8 cellular contexts compared by ENCODE assay signal in the genomic region with DNA sequence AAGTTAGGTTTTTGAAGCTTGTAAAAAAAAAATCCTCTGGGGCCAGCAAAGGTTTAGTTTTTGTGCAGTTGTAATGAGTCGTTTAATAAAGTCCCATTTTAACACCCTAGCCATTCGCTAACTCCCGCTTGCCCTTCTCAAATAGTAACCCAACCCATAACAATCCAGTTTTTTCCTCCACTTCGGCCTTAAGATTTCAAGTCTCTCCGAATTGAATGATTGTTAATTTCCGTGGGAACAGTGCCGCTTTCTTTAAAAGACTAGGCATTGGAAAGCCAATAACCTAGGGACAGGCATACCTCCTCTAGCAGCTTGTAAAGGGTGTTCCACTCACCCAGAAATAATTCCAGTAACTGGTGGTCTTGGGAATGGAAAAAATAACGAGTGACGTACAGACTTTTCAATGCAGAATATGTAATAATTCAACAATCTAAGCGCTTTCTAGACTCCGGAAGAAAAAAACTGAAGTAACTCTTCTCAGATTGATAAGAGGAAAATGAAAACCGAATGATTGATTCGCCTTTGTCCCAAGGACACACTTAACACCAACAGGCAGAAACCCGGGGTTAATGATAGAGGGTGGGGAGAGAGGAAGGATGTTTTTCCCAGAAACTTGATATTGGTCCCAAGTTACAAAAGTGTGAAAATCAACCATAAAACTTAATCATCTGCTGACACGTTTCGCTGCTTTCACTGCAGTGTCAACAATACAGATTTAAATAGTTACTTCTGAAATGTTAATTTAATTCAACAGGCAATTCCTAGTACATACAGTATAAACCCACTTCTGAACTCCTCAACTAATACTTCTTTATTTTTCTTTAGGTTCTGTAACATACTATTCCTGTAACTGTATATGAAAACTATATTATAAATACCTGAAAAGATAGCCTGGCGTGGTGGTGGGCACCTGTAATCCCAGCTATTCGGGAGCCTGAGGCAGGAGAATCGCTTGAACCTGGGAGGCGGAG. TPM values are rescaled to one million over a fixed set of nuclear protein-coding genes. Genes with fewer than 3 reads are reported as not detected.
DNase-seq lines count a peak whose midpoint lies in the region; ATAC-seq and TF ChIP-seq lines count a peak whose summit lies in the region.

No MANE protein-coding gene starts in this region.

- POLR2A ChIA-PET in activated CD4-positive, alpha-beta T cell treated with anti-CD3 and anti-CD28 coated beads for 36 hours (lab: Charles Lee) = interaction anchor here (0.6 to 1.0 kb wide), 2 partner anchors 9 to 11 kb away, joined by 3 to 5 read pairs; no protein-coding TSS in a partner anchor

- no peak for DNase-seq in activated CD4-positive, alpha-beta T cell treated with anti-CD3 and anti-CD28 coated beads for 36 hours
- no peak for DNase-seq in activated CD4-positive, alpha-beta T cell treated with anti-CD3 and anti-CD28 coated beads for 48 hours
- DNase-seq in kidney epithelial cell (ENCODE audit: low read depth) = no peak
- DNase-seq in superior temporal gyrus (ENCODE audit: extremely low spot score) = peak; percentile 44
- no peak for DNase-seq in NCI-H1105 (lab: John Stamatoyannopoulos, UW)

- H3K27ac Mint-ChIP-seq in activated CD4-positive, alpha-beta T cell treated with anti-CD3 and anti-CD28 coated beads for 36 hours = no peak overlapping the region
- H3K27ac Mint-ChIP-seq in activated T-helper 17 cell treated with anti-CD3 and anti-CD28 coated beads, Interleukin-2, amount 50 U/mL, for 72 hours = no peak overlapping the region

- no peak for ATAC-seq in activated CD4-positive, alpha-beta T cell treated with anti-CD3 and anti-CD28 coated beads for 36 hours
- ATAC-seq in activated T-helper 17 cell treated with anti-CD3 and anti-CD28 coated beads, Interleukin-2, amount 50 U/mL, for 72 hours (replicated peaks) = no peak
- ATAC-seq in GM21717 (IDR thresholded peaks at IDR 0.05; ENCODE audit: unreplicated experiment) (no peak), GM18511 (IDR thresholded peaks at IDR 0.05; ENCODE audit: unreplicated experiment) (no peak)

- peak overlapping the region; percentile 82 for H3K4me3 ChIP-seq in kidney epithelial cell (ENCODE audit: low read depth, low read length)

- peaks cover 15% of the 10 kb centered on the region for H3K4me1 Mint-ChIP-seq in activated CD4-positive, alpha-beta T cell treated with anti-CD3 and anti-CD28 coated beads for 36 hours
- peaks cover 3% of the 10 kb centered on the region for H3K4me1 Mint-ChIP-seq in activated T-helper 17 cell treated with anti-CD3 and anti-CD28 coated beads, Interleukin-2, amount 50 U/mL, for 72 hours

- intact Hi-C loops in activated CD4-positive, alpha-beta T cell treated with anti-CD3 and anti-CD28 coated beads for 36 hours (cut with DNase I, micrococcal nuclease) = loop anchor here (1.0 to 10.0 kb wide), 14 partner anchors 10 to 1942 kb away; partner anchors contain the start of genes AMN1 (in 2 of the 2), CAPRIN2 (in 2 of the 2), BICD1 (in 1 of the 2) and DDX11 (in 1 of the 2)

- H3K27me3 Mint-ChIP-seq in activated CD4-positive, alpha-beta T cell treated with anti-CD3 and anti-CD28 coated beads for 36 hours = no peaks in the 10 kb centered on the region
- H3K27me3 Mint-ChIP-seq in activated T-helper 17 cell treated with anti-CD3 and anti-CD28 coated beads, Interleukin-2, amount 50 U/mL, for 72 hours = no peaks in the 10 kb centered on the region

- H3K4me3 Mint-ChIP-seq in activated CD4-positive, alpha-beta T cell treated with anti-CD3 and anti-CD28 coated beads for 36 hours = peak overlapping the region; percentile 100
- peak overlapping the region; percentile 93 for H3K4me3 Mint-ChIP-seq in activated T-helper 17 cell treated with anti-CD3 and anti-CD28 coated beads, Interleukin-2, amount 50 U/mL, for 72 hours

- no peak for TF ChIP-seq CTCF in kidney epithelial cell (IDR thresholded peaks at IDR 0.05; ENCODE audit: insufficient read depth, low read length, poor library complexity, severe bottlenecking)

- CTCF ChIA-PET in activated CD4-positive, alpha-beta T cell treated with anti-CD3 and anti-CD28 coated beads for 36 hours (lab: Charles Lee) = no interaction called here

- H3K27me3 ChIP-seq in kidney epithelial cell (ENCODE audit: control insufficient read depth, insufficient read depth, low read length) = no peaks in the 10 kb centered on the region

- H3K36me3 ChIP-seq in kidney epithelial cell (ENCODE audit: control insufficient read depth, insufficient read depth, low read length) = no peaks in the 10 kb centered on the region

- peaks cover 21% of the 10 kb centered on the region for H3K36me3 Mint-ChIP-seq in activated CD4-positive, alpha-beta T cell treated with anti-CD3 and anti-CD28 coated beads for 36 hours (ENCODE audit: low read depth)
- peaks cover 43% of the 10 kb centered on the region for H3K36me3 Mint-ChIP-seq in activated T-helper 17 cell treated with anti-CD3 and anti-CD28 coated beads, Interleukin-2, amount 50 U/mL, for 72 hours (ENCODE audit: low read depth)

- no peaks in the 10 kb centered on the region for H3K9me3 Mint-ChIP-seq in activated CD4-positive, alpha-beta T cell treated with anti-CD3 and anti-CD28 coated beads for 36 hours (ENCODE audit: low read depth)
- no peaks in the 10 kb centered on the region for H3K9me3 Mint-ChIP-seq in activated T-helper 17 cell treated with anti-CD3 and anti-CD28 coated beads, Interleukin-2, amount 50 U/mL, for 72 hours

RNA-seq across cellular contexts. Expression of gene SINHCAF, which starts 1.0 kb away (rescaled TPM):
- 100 to 1,000 TPM; 187 to 211 TPM for total RNA-seq in activated CD4-positive, alpha-beta T cell treated with anti-CD3 and anti-CD28 coated beads for 36 hours
- total RNA-seq in activated T-helper 17 cell treated with anti-CD3 and anti-CD28 coated beads, Interleukin-2, amount 50 U/mL, for 72 hours = 100 to 1,000 TPM; 160 to 222 TPM
- 149 and 217 TPM in 2 replicates for total RNA-seq in kidney epithelial cell
